In genomic region chrX:146224442-146224841, GRCh38 we compare ENCODE assay signal across 17 cellular contexts.
DNase-seq lines count a peak whose midpoint lies in the region; ATAC-seq and TF ChIP-seq lines count a peak whose summit lies in the region.
"Had no signal": no experiment of that assay in that cellular context is flagged by ENCODE, and none has a peak within 500 bp of the region (broad histone marks: within the 10 kb centered on the region; RNA-seq: fewer than 3 reads in every experiment).

No MANE protein-coding gene starts in this region.

- H3K4me1 ChIP-seq in OCI-LY1 (ENCODE audit: insufficient read depth, low read length, severe bottlenecking) (no peaks in the 10 kb centered on the region), hepatocyte (ENCODE audit: insufficient read depth) (no peaks in the 10 kb centered on the region)
- H3K4me1 ChIP-seq: BLaER1 treated with 17β-estradiol and CSF1 and Interleukin-3, amounts not matched to agents 10 nM and 100 nM; stomach had no signal

- ATAC-seq in HG02852 (IDR thresholded peaks at IDR 0.05; ENCODE audit: unreplicated experiment) (no peak), HG03095 (IDR thresholded peaks at IDR 0.05; ENCODE audit: unreplicated experiment) (no peak), HG03565 (IDR thresholded peaks at IDR 0.05; ENCODE audit: unreplicated experiment) (no peak)
- ATAC-seq: left colon, T-cell had no signal

- H3K9me2 ChIP-seq in OCI-LY1 (ENCODE audit: low read depth, low read length), result no peaks in the 10 kb centered on the region
- H3K9me2 ChIP-seq in hepatocyte (replicated peaks; ENCODE audit: insufficient read depth), result no peaks in the 10 kb centered on the region

- H3K4me3 ChIP-seq in H7 (ENCODE audit: insufficient read depth, low read depth, low read length) (no peak overlapping the region), OCI-LY1 (ENCODE audit: low read depth, low read length, poor library complexity, severe bottlenecking) (no peak overlapping the region), hepatocyte (no peak overlapping the region)
- H3K4me3 ChIP-seq: BLaER1 treated with 17β-estradiol and CSF1 and Interleukin-3, amounts not matched to agents 10 nM and 100 nM; stomach had no signal

- H3K36me3 ChIP-seq in H7 (replicated peaks; ENCODE audit: control insufficient read depth, insufficient read depth, low read length) (no peaks in the 10 kb centered on the region), OCI-LY1 (ENCODE audit: insufficient read depth, low read length) (no peaks in the 10 kb centered on the region), hepatocyte (replicated peaks; ENCODE audit: insufficient read depth, low read depth) (no peaks in the 10 kb centered on the region)
- H3K36me3 ChIP-seq: BLaER1 treated with 17β-estradiol and CSF1 and Interleukin-3, amounts not matched to agents 10 nM and 100 nM; neutrophil; stomach had no signal

- H4K20me1 ChIP-seq in OCI-LY1 (ENCODE audit: insufficient read depth, low read length) (no peaks in the 10 kb centered on the region), hepatocyte (ENCODE audit: insufficient read depth, poor library complexity, severe bottlenecking) (no peaks in the 10 kb centered on the region)
- H4K20me1 ChIP-seq: BLaER1 treated with 17β-estradiol and CSF1 and Interleukin-3, amounts not matched to agents 10 nM and 100 nM had no signal

- no peak overlapping the region for H2AFZ ChIP-seq in OCI-LY1 (ENCODE audit: low read length)
- H2AFZ ChIP-seq in hepatocyte, result no peak overlapping the region

- 46% methylated on average over 1 of the region's 1 CpG for WGBS in hepatocyte (ENCODE audit: low lambda C conversion rate, missing lambda C conversion rate)

- DNase-seq in H7 (peak; percentile 1), hepatocyte (ENCODE audit: low spot score) (peak; percentile 5)
- no peak for DNase-seq in stimulated activated CD4-positive, alpha-beta T cell treated with anti-CD3 and anti-CD28 coated beads, Interleukin-1b, Interleukin-23, amount 100 ng/mL, for 48 hours
- DNase-seq: activated CD8-positive, alpha-beta memory T cell treated with anti-CD3 and anti-CD28 coated beads, Interleukin-2, amount 50 U/mL, for 4 hours; activated naive CD8-positive, alpha-beta T cell treated with anti-CD3 and anti-CD28 coated beads, Interleukin-2, amount 10 ng/mL, durations not matched to agents 7 days and 5 days; head of caudate nucleus; left colon; NCI-H1436 treated with DMSO at 0.1 percent for 48 hours; stomach; T-cell had no signal

- H3K9me3 ChIP-seq in OCI-LY1 (ENCODE audit: low read length) (no peaks in the 10 kb centered on the region), hepatocyte (ENCODE audit: low read depth) (no peaks in the 10 kb centered on the region)
- H3K9me3 ChIP-seq: neutrophil had no signal

- H3F3A ChIP-seq in OCI-LY1 (ENCODE audit: insufficient read depth, low read length), result no peaks in the 10 kb centered on the region

- no peak overlapping the region for H3K9ac ChIP-seq in OCI-LY1 (ENCODE audit: low read length)
- H3K9ac ChIP-seq: BLaER1 treated with 17β-estradiol and CSF1 and Interleukin-3, amounts not matched to agents 10 nM and 100 nM had no signal

- no peak overlapping the region for H3K27ac ChIP-seq in C4-2B
- no peak overlapping the region for H3K27ac ChIP-seq in OCI-LY1 (ENCODE audit: low read depth, low read length, poor library complexity, severe bottlenecking)
- no peak overlapping the region for H3K27ac ChIP-seq in hepatocyte
- H3K27ac ChIP-seq: BLaER1 treated with 17β-estradiol and CSF1 and Interleukin-3, amounts not matched to agents 10 nM and 100 nM; neutrophil; stomach had no signal

- H3K79me2 ChIP-seq in OCI-LY1 (ENCODE audit: insufficient read depth, low read length), result no peaks in the 10 kb centered on the region
- H3K79me2 ChIP-seq in hepatocyte, result no peaks in the 10 kb centered on the region

- peak; percentile 46 for TF ChIP-seq CTCF in C4-2B (conservative IDR thresholded peaks at IDR 0.05)
- peak; percentile 33; the same call in 1 of the 2 replicates for TF ChIP-seq CTCF in OCI-LY1 (IDR thresholded peaks at IDR 0.05; ENCODE audit: low read length)
- peak; percentile 40 for TF ChIP-seq CTCF in hepatocyte (IDR thresholded peaks at IDR 0.05; ENCODE audit: poor library complexity)

- H3K4me2 ChIP-seq in OCI-LY1 (ENCODE audit: low read length), result no peak overlapping the region
- no peak overlapping the region for H3K4me2 ChIP-seq in hepatocyte
- H3K4me2 ChIP-seq: BLaER1 treated with 17β-estradiol and CSF1 and Interleukin-3, amounts not matched to agents 10 nM and 100 nM had no signal

- H3K27me3 ChIP-seq in H7 (ENCODE audit: control insufficient read depth, insufficient read depth, low read length), result no peaks in the 10 kb centered on the region; the same call in 1 of the 2 replicates
- no peaks in the 10 kb centered on the region for H3K27me3 ChIP-seq in OCI-LY1 (ENCODE audit: insufficient read depth, low read length)
- H3K27me3 ChIP-seq in hepatocyte, result no peaks in the 10 kb centered on the region
- H3K27me3 ChIP-seq: neutrophil, stomach had no signal
